In the genomic region with DNA sequence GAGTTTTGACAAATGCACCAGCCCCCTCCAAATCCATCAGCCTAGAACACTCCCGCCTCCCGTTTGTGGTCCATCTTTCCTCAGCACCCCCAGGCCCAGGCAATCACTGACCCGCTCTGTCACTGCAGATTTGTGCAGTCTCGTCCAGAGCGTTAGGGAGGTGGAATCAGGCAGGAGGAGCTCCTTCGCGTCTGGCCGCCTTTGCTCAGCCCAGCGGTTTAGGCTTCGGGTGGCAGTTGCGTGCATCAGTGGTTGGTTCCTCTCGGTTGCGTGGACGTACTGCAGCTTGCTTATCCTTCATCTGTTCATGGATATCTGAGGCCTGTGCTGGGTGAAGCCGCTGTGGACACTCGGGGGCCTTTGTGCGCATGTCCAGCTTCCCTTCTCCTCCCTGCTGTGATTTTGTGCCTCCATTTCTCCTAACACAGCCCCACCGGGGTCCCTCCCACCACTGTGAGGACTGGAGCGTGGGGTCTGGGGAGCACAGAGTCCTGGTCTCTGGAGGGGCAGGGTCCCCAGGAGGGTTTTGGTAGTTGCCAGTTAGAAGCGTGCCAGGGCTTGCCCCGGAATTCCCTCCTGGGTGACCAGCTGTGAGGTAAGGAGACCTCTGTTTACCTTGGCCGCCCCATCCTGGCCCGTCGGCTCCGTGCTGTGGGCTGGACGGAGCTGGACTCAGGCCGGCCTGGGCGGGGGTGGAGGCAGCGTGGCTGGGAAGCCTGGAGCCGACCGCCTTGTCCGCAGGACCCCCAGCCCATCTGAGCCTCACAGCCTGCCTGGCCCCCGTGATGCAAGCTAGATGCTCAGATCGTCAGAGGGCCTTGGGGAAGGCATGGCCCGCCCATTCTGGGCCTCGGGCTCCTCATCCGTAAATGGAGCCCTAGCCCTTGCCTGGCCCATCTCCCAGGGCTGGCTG, we compare ENCODE assay signal across 1 cellular context.
TF ChIP-seq lines count a peak whose summit lies in the region.

No MANE protein-coding gene starts in this region.

TF ChIP-seq in K562, 482 proteins besides CTCF, POLR2A, EP300 and RAD21:
- TF ChIP-seq, protein P1, sequence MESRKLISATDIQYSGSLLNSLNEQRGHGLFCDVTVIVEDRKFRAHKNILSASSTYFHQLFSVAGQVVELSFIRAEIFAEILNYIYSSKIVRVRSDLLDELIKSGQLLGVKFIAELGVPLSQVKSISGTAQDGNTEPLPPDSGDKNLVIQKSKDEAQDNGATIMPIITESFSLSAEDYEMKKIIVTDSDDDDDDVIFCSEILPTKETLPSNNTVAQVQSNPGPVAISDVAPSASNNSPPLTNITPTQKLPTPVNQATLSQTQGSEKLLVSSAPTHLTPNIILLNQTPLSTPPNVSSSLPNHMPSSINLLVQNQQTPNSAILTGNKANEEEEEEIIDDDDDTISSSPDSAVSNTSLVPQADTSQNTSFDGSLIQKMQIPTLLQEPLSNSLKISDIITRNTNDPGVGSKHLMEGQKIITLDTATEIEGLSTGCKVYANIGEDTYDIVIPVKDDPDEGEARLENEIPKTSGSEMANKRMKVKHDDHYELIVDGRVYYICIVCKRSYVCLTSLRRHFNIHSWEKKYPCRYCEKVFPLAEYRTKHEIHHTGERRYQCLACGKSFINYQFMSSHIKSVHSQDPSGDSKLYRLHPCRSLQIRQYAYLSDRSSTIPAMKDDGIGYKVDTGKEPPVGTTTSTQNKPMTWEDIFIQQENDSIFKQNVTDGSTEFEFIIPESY (CRISPR knock-in tag; IDR thresholded peaks at IDR 0.05): peak; percentile 81
- TF ChIP-seq, protein P2, sequence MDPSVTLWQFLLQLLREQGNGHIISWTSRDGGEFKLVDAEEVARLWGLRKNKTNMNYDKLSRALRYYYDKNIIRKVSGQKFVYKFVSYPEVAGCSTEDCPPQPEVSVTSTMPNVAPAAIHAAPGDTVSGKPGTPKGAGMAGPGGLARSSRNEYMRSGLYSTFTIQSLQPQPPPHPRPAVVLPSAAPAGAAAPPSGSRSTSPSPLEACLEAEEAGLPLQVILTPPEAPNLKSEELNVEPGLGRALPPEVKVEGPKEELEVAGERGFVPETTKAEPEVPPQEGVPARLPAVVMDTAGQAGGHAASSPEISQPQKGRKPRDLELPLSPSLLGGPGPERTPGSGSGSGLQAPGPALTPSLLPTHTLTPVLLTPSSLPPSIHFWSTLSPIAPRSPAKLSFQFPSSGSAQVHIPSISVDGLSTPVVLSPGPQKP (CRISPR knock-in tag; IDR thresholded peaks at IDR 0.05): no peak
- no peak for TF ChIP-seq FIP1L1 (IDR thresholded peaks at IDR 0.05; ENCODE audit: low read depth, low read length, poor library complexity, severe bottlenecking)
- TF ChIP-seq RBM22 (IDR thresholded peaks at IDR 0.05; ENCODE audit: low read depth, low read length, poor library complexity, severe bottlenecking): peak; percentile 2
- peak in 1 of 2 experiments; percentile 47; a peak in 2 of 4 replicates for TF ChIP-seq NRF1 (conservative IDR thresholded peaks at IDR 0.05 in 1 of 2, IDR thresholded peaks at IDR 0.05 in 1 of 2)
